In genomic region chr2:135909976-135910375, GRCh38 we compare ENCODE assay signal across 23 cellular contexts. TPM values are rescaled to one million over a fixed set of nuclear protein-coding genes. Genes with fewer than 3 reads are reported as not detected.
A peak's percentile ranks its signal among the peaks of the same experiment; 100 is the strongest.
DNase-seq lines count a peak whose midpoint lies in the region; ATAC-seq and TF ChIP-seq lines count a peak whose summit lies in the region.
"Had no signal": no experiment of that assay in that cellular context is flagged by ENCODE, and none has a peak within 500 bp of the region (broad histone marks: within the 10 kb centered on the region; RNA-seq: fewer than 3 reads in every experiment).

No MANE protein-coding gene starts in this region.

- in situ Hi-C loops in ACHN (cut with HindIII; ENCODE audit: low pct_ligation_motif_present, low pct_unique_long_range_greater_than_20kb, low sequenced_read_pairs) = no loop called here

- no peak for TF ChIP-seq CTCF in fibroblast of mammary gland (conservative IDR thresholded peaks at IDR 0.05; ENCODE audit: control insufficient read depth, insufficient read depth, low read depth, low read length)

- ATAC-seq in GM21825 (IDR thresholded peaks at IDR 0.05; ENCODE audit: unreplicated experiment) = no peak
- no peak for ATAC-seq in HG03139 (IDR thresholded peaks at IDR 0.05; ENCODE audit: unreplicated experiment)
- ATAC-seq: gastrocnemius medialis, left lobe of liver, Panc1 had no signal

- peaks cover 8% of the 10 kb centered on the region for H3K4me1 Mint-ChIP-seq in activated T-helper 2 cell treated with anti-CD3 and anti-CD28 coated beads, Interferon-gamma antibody, Interleukin-2, Interleukin-4, amounts not matched to agents 10 μg/mL and 5 μg/mL and 100 μg/mL, durations not matched to agents 14 hours and 24 hours and 36 hours (ENCODE audit: low read depth)
- H3K4me1 Mint-ChIP-seq: CD4-positive, alpha-beta memory T cell had no signal

- peaks cover 73% of the 10 kb centered on the region for H3K36me3 Mint-ChIP-seq in activated T-helper 2 cell treated with anti-CD3 and anti-CD28 coated beads, Interferon-gamma antibody, Interleukin-2, Interleukin-4, amounts not matched to agents 10 μg/mL and 5 μg/mL and 100 μg/mL, durations not matched to agents 14 hours and 24 hours and 36 hours (ENCODE audit: low read depth)

- no peaks in the 10 kb centered on the region for H3K27me3 Mint-ChIP-seq in activated T-helper 2 cell treated with anti-CD3 and anti-CD28 coated beads, Interferon-gamma antibody, Interleukin-2, Interleukin-4, amounts not matched to agents 10 μg/mL and 5 μg/mL and 100 μg/mL, durations not matched to agents 14 hours and 24 hours and 36 hours (ENCODE audit: low read depth)
- H3K27me3 Mint-ChIP-seq: CD4-positive, alpha-beta memory T cell; naive B cell had no signal

- H3K9me3 Mint-ChIP-seq in activated T-helper 2 cell treated with anti-CD3 and anti-CD28 coated beads, Interferon-gamma antibody, Interleukin-2, Interleukin-4, amounts not matched to agents 10 μg/mL and 5 μg/mL and 100 μg/mL, durations not matched to agents 14 hours and 24 hours and 36 hours = no peaks in the 10 kb centered on the region
- H3K9me3 Mint-ChIP-seq: CD4-positive, alpha-beta memory T cell; naive B cell had no signal

- no peak overlapping the region for H3K4me3 Mint-ChIP-seq in activated T-helper 2 cell treated with anti-CD3 and anti-CD28 coated beads, Interferon-gamma antibody, Interleukin-2, Interleukin-4, amounts not matched to agents 10 μg/mL and 5 μg/mL and 100 μg/mL, durations not matched to agents 14 hours and 24 hours and 36 hours (ENCODE audit: low read depth)
- H3K4me3 Mint-ChIP-seq: CD4-positive, alpha-beta memory T cell; naive B cell had no signal

- H3K27ac Mint-ChIP-seq in activated T-helper 2 cell treated with anti-CD3 and anti-CD28 coated beads, Interferon-gamma antibody, Interleukin-2, Interleukin-4, amounts not matched to agents 10 μg/mL and 5 μg/mL and 100 μg/mL, durations not matched to agents 14 hours and 24 hours and 36 hours = peak overlapping the region; percentile 39

- DNase-seq in AG08395 (ENCODE audit: low spot score) (peak; percentile 7), ELR (ENCODE audit: low read depth) (peak; percentile 65), fibroblast of mammary gland (ENCODE audit: low read depth) (peak; percentile 11), ACHN (no peak), HPDE6-E6E7 (ENCODE audit: extremely low spot score) (no peak)
- DNase-seq in activated T-helper 2 cell treated with anti-CD3 and anti-CD28 coated beads, Interferon-gamma antibody, Interleukin-2, Interleukin-4, amounts not matched to agents 10 μg/mL and 5 μg/mL and 100 μg/mL, durations not matched to agents 14 hours and 24 hours and 36 hours (ENCODE audit: low spot score) = no peak
- DNase-seq: activated CD4-positive, alpha-beta T cell treated with anti-CD3 and anti-CD28 coated beads for 48 hours; activated gamma-delta T cell treated with Interleukin-2 at 50 U/mL for 16 hours; anterior cingulate cortex; caudate nucleus; CD4-positive, alpha-beta memory T cell; DMS 273 treated with DMSO at 0.1 percent for 48 hours; gastrocnemius medialis; naive B cell; NCI-H1694 treated with DMSO at 0.1 percent for 48 hours; NCI-H526; nucleus accumbens had no signal

- intact Hi-C loops in activated T-helper 2 cell treated with anti-CD3 and anti-CD28 coated beads, Interferon-gamma antibody, Interleukin-2, Interleukin-4, amounts not matched to agents 10 μg/mL and 5 μg/mL and 100 μg/mL, durations not matched to agents 14 hours and 24 hours and 36 hours (cut with micrococcal nuclease) = no loop called here

- H3K4me3 ChIP-seq in fibroblast of mammary gland (ENCODE audit: control insufficient read depth, low read depth, low read length) = no peak overlapping the region
- H3K4me3 ChIP-seq: gastrocnemius medialis, hepatocyte, SJSA1 had no signal

RNA-seq across cellular contexts. Expression of gene MCM6, which starts 33.7 kb away (rescaled TPM):
- 190 and 191 TPM in 2 replicates for total RNA-seq in activated T-helper 2 cell treated with anti-CD3 and anti-CD28 coated beads, Interferon-gamma antibody, Interleukin-2, Interleukin-4, amounts not matched to agents 10 μg/mL and 5 μg/mL and 100 μg/mL, durations not matched to agents 14 hours and 24 hours and 36 hours

Comparison
In these comparisons a context has a peak if more than half of its experiments do, and no peak if none do; other contexts are left out.
1. DNase-seq: peak in AG08395 (single experiment), ELR (single experiment) and fibroblast of mammary gland (single experiment); none in activated T-helper 2 cell treated with anti-CD3 and anti-CD28 coated beads, Interferon-gamma antibody, Interleukin-2, Interleukin-4, amounts not matched to agents 10 μg/mL and 5 μg/mL and 100 μg/mL, durations not matched to agents 14 hours and 24 hours and 36 hours (single experiment), ACHN (single experiment) and HPDE6-E6E7 (single experiment).